In genomic region chr6:43287717-43288679, GRCh38 we compare ENCODE assay signal across 1 cellular context.
TF ChIP-seq lines count a peak whose summit lies in the region.

No MANE protein-coding gene starts in this region.

TF ChIP-seq in HepG2, 621 proteins besides CTCF, POLR2A, EP300 and RAD21 (continued from another document):
- no peak for TF ChIP-seq ZNF574 (CRISPR knock-in tag; IDR thresholded peaks at IDR 0.05)
- TF ChIP-seq ATAD3A (CRISPR knock-in tag; IDR thresholded peaks at IDR 0.05) = no peak
- TF ChIP-seq STAG1 (CRISPR knock-in tag; IDR thresholded peaks at IDR 0.05) = no peak
- no peak for TF ChIP-seq KDM6A (CRISPR knock-in tag; IDR thresholded peaks at IDR 0.05; ENCODE audit: low read depth)
